8 cellular contexts compared by ENCODE assay signal in the genomic region with DNA sequence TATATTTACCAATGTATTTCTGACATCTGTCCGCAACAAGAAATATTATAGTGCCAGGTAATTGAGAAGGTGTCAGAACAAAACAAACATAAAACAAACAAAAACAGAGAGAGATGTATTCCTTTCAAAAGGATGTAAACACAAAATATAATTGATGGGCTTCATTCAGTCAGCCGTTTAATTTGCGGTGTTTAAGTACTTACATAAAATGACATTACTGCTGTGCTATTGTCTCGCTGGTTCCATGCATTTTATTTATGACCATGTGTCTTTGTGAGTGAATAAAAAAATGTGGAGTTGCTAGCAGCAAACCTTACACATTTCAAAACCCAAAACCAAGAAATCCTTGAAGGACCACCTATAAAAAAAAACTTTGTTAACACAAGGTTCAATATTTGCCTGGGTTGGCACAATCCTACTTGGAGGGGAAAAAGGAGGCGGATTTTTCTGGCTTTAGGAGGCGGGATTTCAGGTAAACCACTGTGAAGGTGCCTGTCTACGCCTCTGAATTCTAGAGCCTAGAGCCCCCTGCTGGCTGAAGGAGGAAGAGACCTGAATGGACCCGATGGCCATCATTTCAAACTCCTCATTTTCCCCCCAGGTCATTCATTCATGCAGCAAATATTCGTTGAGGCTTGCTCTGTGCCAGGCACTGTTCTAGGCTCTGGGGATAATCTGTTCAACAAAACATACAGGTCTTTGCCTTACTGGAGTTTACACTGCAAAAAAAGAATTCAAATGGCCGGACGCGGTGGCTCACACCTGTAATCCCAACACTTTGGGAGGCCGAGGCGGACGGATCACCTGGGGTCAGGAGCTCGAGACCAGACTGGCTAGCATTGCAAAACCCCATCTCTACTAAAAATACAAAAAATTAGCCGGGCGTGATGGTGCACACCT.
DNase-seq lines count a peak whose midpoint lies in the region; ATAC-seq lines count a peak whose summit lies in the region.

No MANE protein-coding gene starts in this region.

- H3K27ac Mint-ChIP-seq in activated naive CD8-positive, alpha-beta T cell treated with anti-CD3 and anti-CD28 coated beads for 36 hours: no peak overlapping the region

- peaks cover 12% of the 10 kb centered on the region for H3K27me3 Mint-ChIP-seq in activated naive CD8-positive, alpha-beta T cell treated with anti-CD3 and anti-CD28 coated beads for 36 hours

- no peaks in the 10 kb centered on the region for H3K36me3 Mint-ChIP-seq in activated naive CD8-positive, alpha-beta T cell treated with anti-CD3 and anti-CD28 coated beads for 36 hours

- no peak overlapping the region for H3K4me3 Mint-ChIP-seq in activated naive CD8-positive, alpha-beta T cell treated with anti-CD3 and anti-CD28 coated beads for 36 hours

- ATAC-seq in GM19023 (IDR thresholded peaks at IDR 0.05; ENCODE audit: unreplicated experiment) (peak; percentile 88), GM21786 (IDR thresholded peaks at IDR 0.05; ENCODE audit: unreplicated experiment) (no peak)

- DNase-seq in AG08395 (ENCODE audit: low spot score) (peak; percentile 59), NCI-H1105 (lab: John Stamatoyannopoulos, UW) (peak; percentile 85), SKM-1 treated with dmso at 0.1 percent for 144 hours (lab: John Stamatoyannopoulos, UW; ENCODE audit: unreplicated experiment) (peak; percentile 36), hepatic stellate cell (ENCODE audit: low spot score) (peak; percentile 23)
- peak; percentile 55 for DNase-seq in activated naive CD8-positive, alpha-beta T cell treated with anti-CD3 and anti-CD28 coated beads for 36 hours
- DNase-seq in stimulated activated CD4-positive, alpha-beta T cell treated with anti-CD3 and anti-CD28 coated beads, Interleukin-15, amount 100 ng/mL, for 24 hours: peak; percentile 82

- no peaks in the 10 kb centered on the region for H3K9me3 Mint-ChIP-seq in activated naive CD8-positive, alpha-beta T cell treated with anti-CD3 and anti-CD28 coated beads for 36 hours

- H3K4me1 Mint-ChIP-seq in activated naive CD8-positive, alpha-beta T cell treated with anti-CD3 and anti-CD28 coated beads for 36 hours: peaks cover 4% of the 10 kb centered on the region

Comparison
In these comparisons a context has a peak if more than half of its experiments do, and no peak if none do; other contexts are left out.
1. DNase-seq: peak in every context shown above with its lines; median percentile 85 in NCI-H1105; 82 in stimulated activated CD4-positive, alpha-beta T cell treated with anti-CD3 and anti-CD28 coated beads, Interleukin-15, amount 100 ng/mL, for 24 hours; 59 in AG08395; 55 in activated naive CD8-positive, alpha-beta T cell treated with anti-CD3 and anti-CD28 coated beads for 36 hours; 36 in SKM-1 treated with dmso at 0.1 percent for 144 hours; 23 in hepatic stellate cell.